Comparison of ENCODE assay signal across 9 cellular contexts in the genomic region with DNA sequence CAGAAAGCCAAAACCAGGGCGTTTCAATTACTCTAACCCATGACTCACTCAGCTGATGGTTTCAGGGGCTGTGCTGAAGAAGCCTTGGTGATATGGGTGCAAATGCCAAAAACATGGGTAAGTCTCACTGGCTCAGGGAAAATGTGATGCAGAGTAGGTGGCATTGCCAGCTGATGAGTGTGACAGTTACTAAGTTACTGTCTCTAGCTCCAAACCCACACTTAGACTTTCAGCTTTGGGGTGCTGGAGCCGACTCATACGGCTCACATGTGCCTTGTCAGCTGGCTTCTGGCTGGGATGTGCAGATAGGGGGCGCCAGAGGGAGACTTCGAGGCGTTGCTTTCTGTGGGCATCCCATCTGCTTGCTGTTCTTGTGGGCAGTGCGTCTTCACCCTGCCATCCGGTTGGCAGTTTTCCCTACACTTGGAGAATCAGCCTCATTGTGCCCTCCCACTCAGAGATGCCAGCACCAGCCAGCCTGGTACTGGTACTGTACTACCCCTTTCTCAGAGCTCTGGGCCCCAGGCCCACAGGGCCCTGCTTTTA. TPM values are rescaled to one million over a fixed set of nuclear protein-coding genes. Genes with fewer than 3 reads are reported as not detected.
DNase-seq lines count a peak whose midpoint lies in the region; ATAC-seq and TF ChIP-seq lines count a peak whose summit lies in the region.
"Had no signal": no experiment of that assay in that cellular context is flagged by ENCODE, and none has a peak within 500 bp of the region (broad histone marks: within the 10 kb centered on the region; RNA-seq: fewer than 3 reads in every experiment).

No MANE protein-coding gene starts in this region.

- no peaks in the 10 kb centered on the region for H3K36me3 ChIP-seq in gastrocnemius medialis
- H3K36me3 ChIP-seq: BLaER1 had no signal

- no peak overlapping the region for H3K4me3 ChIP-seq in gastrocnemius medialis
- H3K4me3 ChIP-seq: BLaER1 had no signal

- in situ Hi-C loops in gastrocnemius medialis (cut with MboI; ENCODE audit: low sequenced_read_pairs in 4 of 4): no loop called here

- H3K27me3 ChIP-seq in foreskin keratinocyte: no peaks in the 10 kb centered on the region
- no peaks in the 10 kb centered on the region for H3K27me3 ChIP-seq in gastrocnemius medialis
- H3K27me3 ChIP-seq: BLaER1 had no signal

- no peaks in the 10 kb centered on the region for H3K9me3 ChIP-seq in gastrocnemius medialis
- H3K9me3 ChIP-seq: BLaER1 had no signal

- peak; percentile 13 to 33 (median 26) for DNase-seq in NCI-H1417 (lab: John Stamatoyannopoulos, UW)
- DNase-seq in NCI-H1417 treated with DMSO at 0.1 percent for 48 hours (lab: John Stamatoyannopoulos, UW): no peak
- peak; percentile 60 for DNase-seq in NCI-H748 (lab: John Stamatoyannopoulos, UW; ENCODE audit: unreplicated experiment)
- DNase-seq in activated T-cell treated with anti-CD3 and anti-CD28 coated beads for 4 hours: peak; percentile 34
- peak in 1 of 2 donors; percentile 85 for DNase-seq in foreskin keratinocyte
- DNase-seq in gastrocnemius medialis: peak in 1 of 2 donors; percentile 68
- DNase-seq in cortex of kidney (lab: John Stamatoyannopoulos, UW): no peak

- TF ChIP-seq CTCF in foreskin keratinocyte (conservative IDR thresholded peaks at IDR 0.05) (peak; percentile 87), gastrocnemius medialis (IDR thresholded peaks at IDR 0.05 in 4 of 5, conservative IDR thresholded peaks at IDR 0.05 in 1 of 5) (peak; percentile 23 to 67 (median 46))

- intact Hi-C loops in gastrocnemius medialis (cut with DNase I; ENCODE audit: low total_unique reads): loop anchor here (2.0 to 5.0 kb wide), 2 partner anchors 57 to 105 kb away; no protein-coding TSS in a partner anchor

- ATAC-seq in foreskin keratinocyte: peak; percentile 92
- peak; percentile 29 to 84 for ATAC-seq in gastrocnemius medialis
- ATAC-seq in HG02642 (IDR thresholded peaks at IDR 0.05; ENCODE audit: poor library complexity, unreplicated experiment): no peak

- H3K27ac ChIP-seq in foreskin keratinocyte: peak overlapping the region; percentile 4
- no peak overlapping the region for H3K27ac ChIP-seq in gastrocnemius medialis
- H3K27ac ChIP-seq: BLaER1 had no signal

- TF ChIP-seq POLR2A in gastrocnemius medialis (IDR thresholded peaks at IDR 0.05): no peak

- H3K4me1 ChIP-seq in foreskin keratinocyte: peaks cover 26% of the 10 kb centered on the region
- H3K4me1 ChIP-seq in gastrocnemius medialis: peaks cover 0 to 5% of the 10 kb centered on the region in 2 donors
- H3K4me1 ChIP-seq: BLaER1 had no signal

RNA-seq across cellular contexts. Expression of a gene that starts 11.1 kb away (rescaled TPM):
- 512 and 2,317 TPM in 2 replicates for total RNA-seq in foreskin keratinocyte
- polyA plus RNA-seq in foreskin keratinocyte: 509 and 2,315 TPM in 2 replicates
- total RNA-seq in gastrocnemius medialis: 1 to 10 TPM in 3 of 4 donors, under 1 TPM in 1; 0.39 to 4.4 (median 1.2) TPM

RNA-seq across cellular contexts. Expression of a gene that starts 30.2 kb away (rescaled TPM):
- total RNA-seq in foreskin keratinocyte: 2.5 and 5.3 TPM in 2 replicates
- 2.2 and 4.1 TPM in 2 replicates for polyA plus RNA-seq in foreskin keratinocyte
- total RNA-seq in gastrocnemius medialis: under 1 TPM in 2 of 4 donors, not detected in 2; 0.13 to 0.26 TPM

RNA-seq across cellular contexts. Expression of a gene that starts 52.5 kb away (rescaled TPM):
- total RNA-seq in foreskin keratinocyte (0.04 TPM in 1 of 2 replicates, not detected in the other), gastrocnemius medialis (under 1 TPM in 1 of 4 donors, not detected in 3; 0.24 TPM)
- 0.02 TPM in 1 of 2 replicates, not detected in the other for polyA plus RNA-seq in foreskin keratinocyte

Comparison
In these comparisons a context has a peak if more than half of its experiments do, and no peak if none do; other contexts are left out.
1. DNase-seq: peak in NCI-H1417 (3 of 3), NCI-H748 (single experiment) and activated T-cell treated with anti-CD3 and anti-CD28 coated beads for 4 hours (single experiment); none in NCI-H1417 treated with DMSO at 0.1 percent for 48 hours (single experiment) and cortex of kidney (single experiment).
2. RNA of a gene that starts 11.1 kb away (total RNA-seq): 512 to 2,317 TPM in foreskin keratinocyte; 0.39 to 4.4 TPM in gastrocnemius medialis; every median in the first group is over 10 times any median in the second.